8 cellular contexts compared by ENCODE assay signal in the genomic region with DNA sequence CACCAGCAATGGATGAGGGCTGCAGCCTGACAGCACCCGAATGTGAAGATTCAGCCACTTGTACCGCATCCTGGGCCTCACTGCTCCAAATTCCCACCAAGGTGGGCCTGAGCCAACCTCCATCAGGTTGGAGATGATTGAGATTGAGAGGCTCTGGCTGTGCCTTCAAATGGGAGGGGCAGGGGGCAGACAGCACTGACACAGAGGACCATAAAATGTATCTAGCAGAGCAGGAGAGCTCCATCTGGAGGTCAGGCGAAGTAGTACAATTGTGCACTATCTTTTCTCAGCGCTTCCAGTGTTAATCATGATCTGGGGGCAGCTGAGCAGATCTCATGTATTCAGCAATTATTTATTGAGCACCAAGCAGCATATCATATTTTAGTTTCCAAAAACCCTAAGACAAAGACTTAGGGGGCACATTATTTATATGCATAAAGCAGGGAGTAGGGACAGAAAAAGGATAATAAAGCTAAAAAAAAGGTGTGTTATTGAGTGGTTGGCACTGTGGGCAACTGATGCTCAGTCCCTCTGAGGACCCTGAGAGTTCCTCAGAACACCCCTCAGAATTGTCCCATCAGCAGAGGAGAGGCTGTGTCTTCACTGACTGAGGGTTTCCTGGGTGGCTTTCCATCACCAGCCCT. TPM values are rescaled to one million over a fixed set of nuclear protein-coding genes. Genes with fewer than 3 reads are reported as not detected.
DNase-seq lines count a peak whose midpoint lies in the region; ATAC-seq and TF ChIP-seq lines count a peak whose summit lies in the region.

No MANE protein-coding gene starts in this region.

- H3K27ac ChIP-seq in AG04450 (ENCODE audit: low read depth, low read length): no peak overlapping the region
- H3K27ac ChIP-seq in thyroid gland: no peak overlapping the region

- no peak for DNase-seq in AG04450 (ENCODE audit: low read depth, low spot score)
- peak; percentile 31 for DNase-seq in NCI-H146 (lab: John Stamatoyannopoulos, UW)
- DNase-seq in activated CD4-positive, alpha-beta T cell treated with anti-CD3 and anti-CD28 coated beads for 48 hours: peak; percentile 71
- peak; percentile 65 for DNase-seq in ecto neural progenitor cell (ENCODE audit: low spot score)
- DNase-seq in myocyte (ENCODE audit: low read depth): peak; percentile 66
- DNase-seq in thyroid gland: peak; percentile 12 to 29

- H3K27me3 ChIP-seq in AG04450 (ENCODE audit: control insufficient read depth, insufficient read depth, low read length) (no peaks in the 10 kb centered on the region), thyroid gland (no peaks in the 10 kb centered on the region)

- H3K4me3 ChIP-seq in AG04450 (ENCODE audit: low read depth, low read length): no peak overlapping the region
- no peak overlapping the region for H3K4me3 ChIP-seq in thyroid gland (replicated peaks in 1 of 3)

- peaks cover 0 to 28% of the 10 kb centered on the region in 2 donors for H3K4me1 ChIP-seq in thyroid gland

- TF ChIP-seq CTCF in AG04450 (IDR thresholded peaks at IDR 0.05; ENCODE audit: low read depth, low read length) (peak; percentile 68), thyroid gland (IDR thresholded peaks at IDR 0.05) (peak; percentile 21 to 68 (median 51))

- no peak for TF ChIP-seq POLR2A in thyroid gland (IDR thresholded peaks at IDR 0.05)

- intact Hi-C loops in thyroid gland (cut with DNase I): loop anchor here (5.0 kb wide), 1 partner anchor 159 kb away; no protein-coding TSS in a partner anchor

- H3K9me3 ChIP-seq in AG04450 (ENCODE audit: control insufficient read depth, insufficient read depth, low read length) (no peaks in the 10 kb centered on the region), thyroid gland (no peaks in the 10 kb centered on the region)

- peak; percentile 81 for ATAC-seq in GM18499 (IDR thresholded peaks at IDR 0.05; ENCODE audit: insufficient read depth, unreplicated experiment)
- ATAC-seq in HG02798 (IDR thresholded peaks at IDR 0.05; ENCODE audit: poor library complexity, unreplicated experiment): peak; percentile 78

- CTCF ChIA-PET in AG04450 (lab: Charles Lee): interaction anchor here (0.7 to 3.2 kb wide), 32 partner anchors 10 to 166 kb away, joined by 3 to 21 read pairs (median 4); no protein-coding TSS in a partner anchor

- no peaks in the 10 kb centered on the region for H3K36me3 ChIP-seq in thyroid gland

- POLR2A ChIA-PET in AG04450 (lab: Yijun Ruan, JAX): no interaction called here

- WGBS in thyroid gland, 2 donors: 57 to 71% methylated on average over 4 of the region's 4 CpGs

RNA-seq across cellular contexts. Expression of a gene that starts 31.6 kb away (rescaled TPM):
- 2.7 and 2.9 TPM in 2 replicates for polyA plus RNA-seq in AG04450 (2011; rRNA removed)
- 1.1 and 1.6 TPM in 2 replicates for polyA minus RNA-seq in AG04450 (2011; rRNA and poly(A)+ RNA removed)
- total RNA-seq in myocyte: not detected in 2 replicates
- polyA plus RNA-seq in myocyte (2012): 0.05 TPM
- total RNA-seq in thyroid gland: 1 to 10 TPM; 1.2 to 9.5 (median 3.2) TPM
